8 cellular contexts compared by ENCODE assay signal in genomic region chr17:63702223-63702577, GRCh38. TPM values are rescaled to one million over a fixed set of nuclear protein-coding genes. Genes with fewer than 3 reads are reported as not detected.
A peak's percentile ranks its signal among the peaks of the same experiment; 100 is the strongest.
DNase-seq lines count a peak whose midpoint lies in the region; ATAC-seq and TF ChIP-seq lines count a peak whose summit lies in the region.

No MANE protein-coding gene starts in this region.

- H3K27ac ChIP-seq in Peyer's patch, result peak overlapping the region; percentile 67 to 100 (median 94)

- ATAC-seq in HG03095 (IDR thresholded peaks at IDR 0.05; ENCODE audit: unreplicated experiment), result no peak

- peak overlapping the region; percentile 24 to 92 (median 77) for H3K4me3 ChIP-seq in Peyer's patch

- H3K4me3 Mint-ChIP-seq in activated naive CD4-positive, alpha-beta T cell treated with anti-CD3 and anti-CD28 coated beads, Interleukin-2, amount 50 U/mL, for 24 hours, result peak overlapping the region; percentile 88

- TF ChIP-seq POLR2A in Peyer's patch (IDR thresholded peaks at IDR 0.05), result no peak

- peaks cover 5% of the 10 kb centered on the region for H3K36me3 Mint-ChIP-seq in activated naive CD4-positive, alpha-beta T cell treated with anti-CD3 and anti-CD28 coated beads, Interleukin-2, amount 50 U/mL, for 24 hours

- TF ChIP-seq CTCF in GM10266 (IDR thresholded peaks at IDR 0.05; ENCODE audit: control insufficient read depth, insufficient read depth, low read depth, missing control alignments), result no peak
- no peak for TF ChIP-seq CTCF in Peyer's patch (IDR thresholded peaks at IDR 0.05)

- no peaks in the 10 kb centered on the region for H3K27me3 Mint-ChIP-seq in activated naive CD4-positive, alpha-beta T cell treated with anti-CD3 and anti-CD28 coated beads, Interleukin-2, amount 50 U/mL, for 24 hours

- H3K4me1 Mint-ChIP-seq in activated naive CD4-positive, alpha-beta T cell treated with anti-CD3 and anti-CD28 coated beads, Interleukin-2, amount 50 U/mL, for 24 hours, result peaks cover 68% of the 10 kb centered on the region

- peak overlapping the region; percentile 95 for H3K27ac Mint-ChIP-seq in activated naive CD4-positive, alpha-beta T cell treated with anti-CD3 and anti-CD28 coated beads, Interleukin-2, amount 50 U/mL, for 24 hours

- H3K9me3 Mint-ChIP-seq in activated naive CD4-positive, alpha-beta T cell treated with anti-CD3 and anti-CD28 coated beads, Interleukin-2, amount 50 U/mL, for 24 hours, result no peaks in the 10 kb centered on the region

- DNase-seq in GM10266 (ENCODE audit: extremely low spot score) (peak; percentile 55), Peyer's patch (peak in 2 of 3 donors; percentile 82 to 84), DMS114 treated with DMSO at 0.1 percent for 48 hours (lab: John Stamatoyannopoulos, UW; ENCODE audit: unreplicated experiment) (no peak), kidney tubule cell (ENCODE audit: low spot score) (no peak), NCI-H524 treated with DMSO at 0.1 percent for 48 hours (lab: John Stamatoyannopoulos, UW) (no peak)
- peak; percentile 43 to 67 for DNase-seq in stimulated activated CD4-positive, alpha-beta T cell treated with anti-CD3 and anti-CD28 coated beads, Interleukin-12 subunit alpha, Interleukin-12 subunit beta, amount 100 ng/mL, for 24 hours (ENCODE audit: low read depth in 2 of 2)

- H3K4me1 ChIP-seq in Peyer's patch, result peaks cover 0 to 31% (median 24%) of the 10 kb centered on the region in 4 donors

- H3K9me3 ChIP-seq in Peyer's patch, result no peaks in the 10 kb centered on the region

- H3K27me3 ChIP-seq in Peyer's patch, result no peaks in the 10 kb centered on the region

- H3K36me3 ChIP-seq in Peyer's patch, result peaks cover 0 to 36% (median 0%) of the 10 kb centered on the region in 3 donors

RNA-seq across cellular contexts. Expression of gene LIMD2, which starts 2.3 kb away (rescaled TPM):
- total RNA-seq in Peyer's patch, result 10 to 100 TPM in 3 of 4 donors, 1 to 10 TPM in 1; 9.9 to 79.2 (median 12.6) TPM

RNA-seq across cellular contexts. Expression of gene STRADA, which starts 39.4 kb away (rescaled TPM):
- 10 to 100 TPM; 14.2 to 52.8 (median 40.4) TPM for total RNA-seq in Peyer's patch

Comparison
In these comparisons a context has a peak if more than half of its experiments do, and no peak if none do; other contexts are left out.
1. DNase-seq: peak in GM10266 (single experiment), Peyer's patch (2 of 3) and stimulated activated CD4-positive, alpha-beta T cell treated with anti-CD3 and anti-CD28 coated beads, Interleukin-12 subunit alpha, Interleukin-12 subunit beta, amount 100 ng/mL, for 24 hours (2 of 2); none in DMS114 treated with DMSO at 0.1 percent for 48 hours (single experiment), kidney tubule cell (single experiment) and NCI-H524 treated with DMSO at 0.1 percent for 48 hours (single experiment).